In the genomic region with DNA sequence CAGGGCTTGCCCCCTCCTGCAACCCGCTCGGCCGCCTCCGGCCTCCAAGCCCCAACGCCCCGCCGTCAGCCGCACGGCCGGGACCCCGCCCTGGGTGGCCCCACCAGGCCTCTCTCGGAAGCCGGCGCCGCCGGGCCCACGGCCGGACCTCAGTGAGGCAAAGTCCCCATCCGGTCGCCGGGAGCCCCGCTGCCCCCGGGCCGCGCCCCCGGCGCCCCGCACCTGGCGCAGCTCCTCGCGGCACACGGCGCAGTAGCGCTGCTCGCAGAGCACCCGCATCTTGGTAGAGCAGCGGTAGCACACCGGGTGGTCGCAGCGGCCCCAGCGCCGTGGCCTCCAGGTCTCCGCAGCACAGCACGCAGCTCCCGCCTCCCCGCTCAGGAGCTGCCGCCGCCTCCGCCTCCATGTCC, we compare ENCODE assay signal across 8 cellular contexts. TPM values are rescaled to one million over a fixed set of nuclear protein-coding genes. Genes with fewer than 3 reads are reported as not detected.
DNase-seq lines count a peak whose midpoint lies in the region; ATAC-seq lines count a peak whose summit lies in the region.

No MANE protein-coding gene starts in this region.

- no peaks in the 10 kb centered on the region for H3K27me3 Mint-ChIP-seq in activated T-helper 17 cell treated with anti-CD3 and anti-CD28 coated beads, Interleukin-2, amount 50 U/mL, for 72 hours
- H3K27me3 Mint-ChIP-seq in stimulated activated naive CD8-positive, alpha-beta T cell treated with anti-CD3 and anti-CD28 coated beads, Interleukin-15, amount 100 ng/mL, for 72 hours: no peaks in the 10 kb centered on the region

- H3K4me3 ChIP-seq in iPS-11a (ENCODE audit: low read depth, low read length): peak overlapping the region; percentile 65

- DNase-seq in activated CD8-positive, alpha-beta memory T cell treated with anti-CD3 and anti-CD28 coated beads for 24 hours: peak; percentile 74
- DNase-seq in activated CD8-positive, alpha-beta memory T cell treated with anti-CD3 and anti-CD28 coated beads, Interleukin-2, amount 50 U/mL, for 48 hours: no peak
- peak in 1 of 2 donors; percentile 31 for DNase-seq in stimulated activated naive CD8-positive, alpha-beta T cell treated with anti-CD3 and anti-CD28 coated beads, Interleukin-15, amount 100 ng/mL, for 72 hours
- DNase-seq in SK-N-DZ (ENCODE audit: low spot score) (no peak), NCI-H187 treated with DMSO at 0.1 percent for 48 hours (lab: John Stamatoyannopoulos, UW) (no peak)

- peak; percentile 23 for ATAC-seq in HG03139 (IDR thresholded peaks at IDR 0.05; ENCODE audit: unreplicated experiment)
- ATAC-seq in activated T-helper 17 cell treated with anti-CD3 and anti-CD28 coated beads, Interleukin-2, amount 50 U/mL, for 72 hours (replicated peaks): peak; percentile 37
- ATAC-seq in stimulated activated naive CD8-positive, alpha-beta T cell treated with anti-CD3 and anti-CD28 coated beads, Interleukin-15, amount 100 ng/mL, for 72 hours: peak; percentile 47

- H3K36me3 Mint-ChIP-seq in activated T-helper 17 cell treated with anti-CD3 and anti-CD28 coated beads, Interleukin-2, amount 50 U/mL, for 72 hours (ENCODE audit: low read depth): peaks cover 23% of the 10 kb centered on the region

- H3K9me3 Mint-ChIP-seq in activated T-helper 17 cell treated with anti-CD3 and anti-CD28 coated beads, Interleukin-2, amount 50 U/mL, for 72 hours: no peaks in the 10 kb centered on the region
- H3K9me3 Mint-ChIP-seq in stimulated activated naive CD8-positive, alpha-beta T cell treated with anti-CD3 and anti-CD28 coated beads, Interleukin-15, amount 100 ng/mL, for 72 hours: no peaks in the 10 kb centered on the region

- H3K4me3 Mint-ChIP-seq in activated T-helper 17 cell treated with anti-CD3 and anti-CD28 coated beads, Interleukin-2, amount 50 U/mL, for 72 hours: peak overlapping the region; percentile 91
- H3K4me3 Mint-ChIP-seq in stimulated activated naive CD8-positive, alpha-beta T cell treated with anti-CD3 and anti-CD28 coated beads, Interleukin-15, amount 100 ng/mL, for 72 hours: peak overlapping the region; percentile 96 to 97

- peaks cover 20% of the 10 kb centered on the region for H3K4me1 Mint-ChIP-seq in activated T-helper 17 cell treated with anti-CD3 and anti-CD28 coated beads, Interleukin-2, amount 50 U/mL, for 72 hours
- peaks cover 53% of the 10 kb centered on the region for H3K4me1 Mint-ChIP-seq in stimulated activated naive CD8-positive, alpha-beta T cell treated with anti-CD3 and anti-CD28 coated beads, Interleukin-15, amount 100 ng/mL, for 72 hours

- H3K27ac Mint-ChIP-seq in activated T-helper 17 cell treated with anti-CD3 and anti-CD28 coated beads, Interleukin-2, amount 50 U/mL, for 72 hours: no peak overlapping the region
- no peak overlapping the region for H3K27ac Mint-ChIP-seq in stimulated activated naive CD8-positive, alpha-beta T cell treated with anti-CD3 and anti-CD28 coated beads, Interleukin-15, amount 100 ng/mL, for 72 hours

RNA-seq across cellular contexts. Expression of gene ZNF598, which starts 0.3 kb away (rescaled TPM):
- 10 to 100 TPM; 41.2 to 79.6 TPM for total RNA-seq in activated T-helper 17 cell treated with anti-CD3 and anti-CD28 coated beads, Interleukin-2, amount 50 U/mL, for 72 hours
- polyA plus RNA-seq in SK-N-DZ (2014; cell fraction: cytosol; rRNA removed): 54.0 and 59.4 TPM in 2 replicates
- polyA plus RNA-seq in SK-N-DZ (2014; cell fraction: nucleus; rRNA removed): 160 and 226 TPM in 2 replicates

RNA-seq across cellular contexts. Expression of gene NPW, which starts 10.3 kb away (rescaled TPM):
- total RNA-seq in activated T-helper 17 cell treated with anti-CD3 and anti-CD28 coated beads, Interleukin-2, amount 50 U/mL, for 72 hours: 1 to 10 TPM in 1 of 2 donors, not detected in 1; 2.8 TPM
- 5.3 and 14.5 TPM in 2 replicates for polyA plus RNA-seq in SK-N-DZ (2014; cell fraction: cytosol; rRNA removed)
- polyA plus RNA-seq in SK-N-DZ (2014; cell fraction: nucleus; rRNA removed): 5.5 and 6.6 TPM in 2 replicates

RNA-seq across cellular contexts. Expression of gene NHERF2, which starts 17.4 kb away (rescaled TPM):
- 1 to 10 TPM in 1 of 2 donors, under 1 TPM in 1; 0.21 to 2.9 TPM for total RNA-seq in activated T-helper 17 cell treated with anti-CD3 and anti-CD28 coated beads, Interleukin-2, amount 50 U/mL, for 72 hours
- 18.5 and 18.9 TPM in 2 replicates for polyA plus RNA-seq in SK-N-DZ (2014; cell fraction: cytosol; rRNA removed)
- polyA plus RNA-seq in SK-N-DZ (2014; cell fraction: nucleus; rRNA removed): 7.9 and 13.0 TPM in 2 replicates

RNA-seq across cellular contexts. Expression of gene SYNGR3, which starts 19.5 kb away (rescaled TPM):
- total RNA-seq in activated T-helper 17 cell treated with anti-CD3 and anti-CD28 coated beads, Interleukin-2, amount 50 U/mL, for 72 hours: 1 to 10 TPM; 5.9 to 7.9 TPM
- polyA plus RNA-seq in SK-N-DZ (2014; cell fraction: cytosol; rRNA removed): 11.1 and 18.9 TPM in 2 replicates
- polyA plus RNA-seq in SK-N-DZ (2014; cell fraction: nucleus; rRNA removed): 25.7 and 34.4 TPM in 2 replicates

RNA-seq across cellular contexts. Expression of gene GFER, which starts 25.3 kb away (rescaled TPM):
- total RNA-seq in activated T-helper 17 cell treated with anti-CD3 and anti-CD28 coated beads, Interleukin-2, amount 50 U/mL, for 72 hours: 10 to 100 TPM; 12.4 to 28.5 TPM
- polyA plus RNA-seq in SK-N-DZ (2014; cell fraction: cytosol; rRNA removed): 49.5 and 50.6 TPM in 2 replicates
- polyA plus RNA-seq in SK-N-DZ (2014; cell fraction: nucleus; rRNA removed): 69.2 and 77.4 TPM in 2 replicates
